ENCODE assay signal across 1 cellular context in genomic region chr11:2981130-2981529, GRCh38.
TF ChIP-seq lines count a peak whose summit lies in the region.

No MANE protein-coding gene starts in this region.

TF ChIP-seq in HepG2, 621 proteins besides CTCF, POLR2A, EP300 and RAD21:
- no peak for TF ChIP-seq ZNF414 (CRISPR knock-in tag; IDR thresholded peaks at IDR 0.05)
- 0 out of 2 replicates have a peak, but pooled peaks have one; percentile 53 for TF ChIP-seq ZBTB33 (CRISPR knock-in tag; IDR thresholded peaks at IDR 0.05)
